Comparison of ENCODE assay signal across 1 cellular context in genomic region chr12:27014085-27014858, GRCh38.
A peak's percentile ranks its signal among the peaks of the same experiment; 100 is the strongest.
TF ChIP-seq lines count a peak whose summit lies in the region.

A gene with protein sequence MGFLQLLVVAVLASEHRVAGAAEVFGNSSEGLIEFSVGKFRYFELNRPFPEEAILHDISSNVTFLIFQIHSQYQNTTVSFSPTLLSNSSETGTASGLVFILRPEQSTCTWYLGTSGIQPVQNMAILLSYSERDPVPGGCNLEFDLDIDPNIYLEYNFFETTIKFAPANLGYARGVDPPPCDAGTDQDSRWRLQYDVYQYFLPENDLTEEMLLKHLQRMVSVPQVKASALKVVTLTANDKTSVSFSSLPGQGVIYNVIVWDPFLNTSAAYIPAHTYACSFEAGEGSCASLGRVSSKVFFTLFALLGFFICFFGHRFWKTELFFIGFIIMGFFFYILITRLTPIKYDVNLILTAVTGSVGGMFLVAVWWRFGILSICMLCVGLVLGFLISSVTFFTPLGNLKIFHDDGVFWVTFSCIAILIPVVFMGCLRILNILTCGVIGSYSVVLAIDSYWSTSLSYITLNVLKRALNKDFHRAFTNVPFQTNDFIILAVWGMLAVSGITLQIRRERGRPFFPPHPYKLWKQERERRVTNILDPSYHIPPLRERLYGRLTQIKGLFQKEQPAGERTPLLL (minus strand): TSS chr12:27014384. CDS start chr12:27014168, 216 bp downstream.

TF ChIP-seq in HepG2, 621 proteins besides CTCF, POLR2A, EP300 and RAD21 (continued from another document and continues in another):
- TF ChIP-seq ZNF770 (CRISPR knock-in tag; IDR thresholded peaks at IDR 0.05) (no peak), ZNF772 (CRISPR knock-in tag; IDR thresholded peaks at IDR 0.05) (peak; percentile 94), KDM5B (CRISPR knock-in tag; IDR thresholded peaks at IDR 0.05; ENCODE audit: borderline replicate concordance) (peak; percentile 85), SMAD1 (CRISPR knock-in tag; IDR thresholded peaks at IDR 0.05; ENCODE audit: borderline replicate concordance, low read depth) (peak; percentile 96), MLX (CRISPR knock-in tag; IDR thresholded peaks at IDR 0.05) (no peak), TSC22D2 (CRISPR knock-in tag; IDR thresholded peaks at IDR 0.05; ENCODE audit: borderline replicate concordance) (no peak), ZBTB7B (CRISPR knock-in tag; IDR thresholded peaks at IDR 0.05) (peak; percentile 45; the same call in 1 of the 2 replicates), KAT7 (CRISPR knock-in tag; IDR thresholded peaks at IDR 0.05; ENCODE audit: borderline replicate concordance) (0 out of 2 replicates have a peak, but pooled peaks have one; percentile 41), SMC3 (IDR thresholded peaks at IDR 0.05; ENCODE audit: low read length) (peak; percentile 1; the same call in 1 of the 2 replicates), ZNF792 (CRISPR knock-in tag; IDR thresholded peaks at IDR 0.05) (peak; percentile 74), ZNF713 (CRISPR knock-in tag; IDR thresholded peaks at IDR 0.05) (peak; percentile 53; the same call in 1 of the 2 replicates), SALL1 (CRISPR knock-in tag; IDR thresholded peaks at IDR 0.05) (peak; percentile 83), MAFF (IDR thresholded peaks at IDR 0.05; ENCODE audit: low read depth, low read length) (no peak), MLXIP (CRISPR knock-in tag; IDR thresholded peaks at IDR 0.05; ENCODE audit: borderline replicate concordance) (0 out of 2 replicates have a peak, but pooled peaks have one; percentile 53), ZNF572 (CRISPR knock-in tag; IDR thresholded peaks at IDR 0.05) (no peak), HMG20B (CRISPR knock-in tag; conservative IDR thresholded peaks at IDR 0.05) (no peak), RFXAP (CRISPR knock-in tag; IDR thresholded peaks at IDR 0.05; ENCODE audit: borderline replicate concordance) (peak; percentile 52; the same call in 1 of the 2 replicates), ZGPAT (CRISPR knock-in tag; IDR thresholded peaks at IDR 0.05) (peak; percentile 75), ZIK1 (CRISPR knock-in tag; IDR thresholded peaks at IDR 0.05; ENCODE audit: borderline replicate concordance, low read depth) (0 out of 2 replicates have a peak, but pooled peaks have one; percentile 66), KDM4B (CRISPR knock-in tag; IDR thresholded peaks at IDR 0.05) (no peak), ZBTB20 (CRISPR knock-in tag; IDR thresholded peaks at IDR 0.05; ENCODE audit: borderline replicate concordance, low read depth) (peak; percentile 50; the same call in 1 of the 2 replicates), ZNF18 (CRISPR knock-in tag; IDR thresholded peaks at IDR 0.05; ENCODE audit: insufficient replicate concordance) (peak; percentile 41), ZNF747 (CRISPR knock-in tag; IDR thresholded peaks at IDR 0.05; ENCODE audit: borderline replicate concordance) (peak; percentile 86), ZFP91 (CRISPR knock-in tag; IDR thresholded peaks at IDR 0.05; ENCODE audit: borderline replicate concordance) (peak; percentile 76; the same call in 1 of the 2 replicates), ONECUT2 (CRISPR knock-in tag; IDR thresholded peaks at IDR 0.05) (peak; percentile 14; the same call in 1 of the 2 replicates), ZSCAN31 (CRISPR knock-in tag; IDR thresholded peaks at IDR 0.05; ENCODE audit: low read depth) (peak; percentile 92; the same call in 1 of the 2 replicates), GABPB1 (CRISPR knock-in tag; IDR thresholded peaks at IDR 0.05) (peak; percentile 88), KDM2A (CRISPR knock-in tag; IDR thresholded peaks at IDR 0.05; ENCODE audit: borderline replicate concordance, low read depth) (peak; percentile 82), FOXP1 (IDR thresholded peaks at IDR 0.05) (no peak), FOXP1 (CRISPR knock-in tag; IDR thresholded peaks at IDR 0.05) (no peak), DR1 (CRISPR knock-in tag; IDR thresholded peaks at IDR 0.05) (peak; percentile 26; the same call in 1 of the 2 replicates), CREB3 (CRISPR knock-in tag; IDR thresholded peaks at IDR 0.05) (peak; percentile 94), SOX6 (IDR thresholded peaks at IDR 0.05) (no peak), SOX6 (CRISPR knock-in tag; IDR thresholded peaks at IDR 0.05) (peak; percentile 27; the same call in 1 of the 2 replicates)
- TF ChIP-seq, protein P1, sequence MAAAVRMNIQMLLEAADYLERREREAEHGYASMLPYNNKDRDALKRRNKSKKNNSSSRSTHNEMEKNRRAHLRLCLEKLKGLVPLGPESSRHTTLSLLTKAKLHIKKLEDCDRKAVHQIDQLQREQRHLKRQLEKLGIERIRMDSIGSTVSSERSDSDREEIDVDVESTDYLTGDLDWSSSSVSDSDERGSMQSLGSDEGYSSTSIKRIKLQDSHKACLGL (CRISPR knock-in tag; IDR thresholded peaks at IDR 0.05), result peak; percentile 79; the same call in 1 of the 2 replicates
- TF ChIP-seq, protein P2, sequence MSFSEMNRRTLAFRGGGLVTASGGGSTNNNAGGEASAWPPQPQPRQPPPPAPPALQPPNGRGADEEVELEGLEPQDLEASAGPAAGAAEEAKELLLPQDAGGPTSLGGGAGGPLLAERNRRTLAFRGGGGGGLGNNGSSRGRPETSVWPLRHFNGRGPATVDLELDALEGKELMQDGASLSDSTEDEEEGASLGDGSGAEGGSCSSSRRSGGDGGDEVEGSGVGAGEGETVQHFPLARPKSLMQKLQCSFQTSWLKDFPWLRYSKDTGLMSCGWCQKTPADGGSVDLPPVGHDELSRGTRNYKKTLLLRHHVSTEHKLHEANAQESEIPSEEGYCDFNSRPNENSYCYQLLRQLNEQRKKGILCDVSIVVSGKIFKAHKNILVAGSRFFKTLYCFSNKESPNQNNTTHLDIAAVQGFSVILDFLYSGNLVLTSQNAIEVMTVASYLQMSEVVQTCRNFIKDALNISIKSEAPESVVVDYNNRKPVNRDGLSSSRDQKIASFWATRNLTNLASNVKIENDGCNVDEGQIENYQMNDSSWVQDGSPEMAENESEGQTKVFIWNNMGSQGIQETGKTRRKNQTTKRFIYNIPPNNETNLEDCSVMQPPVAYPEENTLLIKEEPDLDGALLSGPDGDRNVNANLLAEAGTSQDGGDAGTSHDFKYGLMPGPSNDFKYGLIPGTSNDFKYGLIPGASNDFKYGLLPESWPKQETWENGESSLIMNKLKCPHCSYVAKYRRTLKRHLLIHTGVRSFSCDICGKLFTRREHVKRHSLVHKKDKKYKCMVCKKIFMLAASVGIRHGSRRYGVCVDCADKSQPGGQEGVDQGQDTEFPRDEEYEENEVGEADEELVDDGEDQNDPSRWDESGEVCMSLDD (CRISPR knock-in tag; IDR thresholded peaks at IDR 0.05; ENCODE audit: borderline replicate concordance), result 0 out of 2 replicates have a peak, but pooled peaks have one; percentile 44
- TF ChIP-seq, protein P3, sequence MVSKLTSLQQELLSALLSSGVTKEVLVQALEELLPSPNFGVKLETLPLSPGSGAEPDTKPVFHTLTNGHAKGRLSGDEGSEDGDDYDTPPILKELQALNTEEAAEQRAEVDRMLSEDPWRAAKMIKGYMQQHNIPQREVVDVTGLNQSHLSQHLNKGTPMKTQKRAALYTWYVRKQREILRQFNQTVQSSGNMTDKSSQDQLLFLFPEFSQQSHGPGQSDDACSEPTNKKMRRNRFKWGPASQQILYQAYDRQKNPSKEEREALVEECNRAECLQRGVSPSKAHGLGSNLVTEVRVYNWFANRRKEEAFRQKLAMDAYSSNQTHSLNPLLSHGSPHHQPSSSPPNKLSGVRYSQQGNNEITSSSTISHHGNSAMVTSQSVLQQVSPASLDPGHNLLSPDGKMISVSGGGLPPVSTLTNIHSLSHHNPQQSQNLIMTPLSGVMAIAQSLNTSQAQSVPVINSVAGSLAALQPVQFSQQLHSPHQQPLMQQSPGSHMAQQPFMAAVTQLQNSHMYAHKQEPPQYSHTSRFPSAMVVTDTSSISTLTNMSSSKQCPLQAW (CRISPR knock-in tag; IDR thresholded peaks at IDR 0.05), result no peak
- TF ChIP-seq, protein P4, sequence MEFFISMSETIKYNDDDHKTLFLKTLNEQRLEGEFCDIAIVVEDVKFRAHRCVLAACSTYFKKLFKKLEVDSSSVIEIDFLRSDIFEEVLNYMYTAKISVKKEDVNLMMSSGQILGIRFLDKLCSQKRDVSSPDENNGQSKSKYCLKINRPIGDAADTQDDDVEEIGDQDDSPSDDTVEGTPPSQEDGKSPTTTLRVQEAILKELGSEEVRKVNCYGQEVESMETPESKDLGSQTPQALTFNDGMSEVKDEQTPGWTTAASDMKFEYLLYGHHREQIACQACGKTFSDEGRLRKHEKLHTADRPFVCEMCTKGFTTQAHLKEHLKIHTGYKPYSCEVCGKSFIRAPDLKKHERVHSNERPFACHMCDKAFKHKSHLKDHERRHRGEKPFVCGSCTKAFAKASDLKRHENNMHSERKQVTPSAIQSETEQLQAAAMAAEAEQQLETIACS (CRISPR knock-in tag; IDR thresholded peaks at IDR 0.05), result peak; percentile 98
